8 cellular contexts compared by ENCODE assay signal in genomic region chr9:113589890-113590289, GRCh38.
A peak's percentile ranks its signal among the peaks of the same experiment; 100 is the strongest.
DNase-seq lines count a peak whose midpoint lies in the region; ATAC-seq and TF ChIP-seq lines count a peak whose summit lies in the region.

No MANE protein-coding gene starts in this region.

- ATAC-seq in GM19467 (IDR thresholded peaks at IDR 0.05; ENCODE audit: unreplicated experiment) (no peak), HG03439 (IDR thresholded peaks at IDR 0.05; ENCODE audit: unreplicated experiment) (no peak), HG02870 (IDR thresholded peaks at IDR 0.05; ENCODE audit: unreplicated experiment) (no peak)

- H3K4me3 Mint-ChIP-seq in osteocyte (ENCODE audit: unreplicated experiment), result no peak overlapping the region

- H3K4me1 Mint-ChIP-seq in osteocyte (ENCODE audit: unreplicated experiment), result peaks cover 27% of the 10 kb centered on the region

- peak; percentile 75 for TF ChIP-seq CTCF in osteocyte (IDR thresholded peaks at IDR 0.05)

- H3K36me3 Mint-ChIP-seq in osteocyte (ENCODE audit: unreplicated experiment), result peaks cover 15% of the 10 kb centered on the region

- no peak overlapping the region for H3K27ac Mint-ChIP-seq in osteocyte (ENCODE audit: unreplicated experiment)

- peak; percentile 50 for DNase-seq in Daoy (ENCODE audit: low read depth)
- DNase-seq in NCI-H1694 (lab: John Stamatoyannopoulos, UW), result peak; percentile 14
- peak; percentile 71 to 83 for DNase-seq in dermis microvascular lymphatic vessel endothelial cell (ENCODE audit: low read depth in 2 of 2)
- DNase-seq in osteocyte (ENCODE audit: extremely low spot score, unreplicated experiment), result no peak
- no peak for DNase-seq in HuH-7 (ENCODE audit: low spot score)

- no peaks in the 10 kb centered on the region for H3K27me3 Mint-ChIP-seq in osteocyte (ENCODE audit: unreplicated experiment)

- H3K9me3 Mint-ChIP-seq in osteocyte (ENCODE audit: unreplicated experiment), result no peaks in the 10 kb centered on the region

Comparison
In these comparisons a context has a peak if more than half of its experiments do, and no peak if none do; other contexts are left out.
1. DNase-seq: peak in Daoy (single experiment), NCI-H1694 (single experiment) and dermis microvascular lymphatic vessel endothelial cell (2 of 2); none in osteocyte (single experiment) and HuH-7 (single experiment).